20 cellular contexts compared by ENCODE assay signal in genomic region chr7:151129882-151130591, GRCh38. TPM values are rescaled to one million over a fixed set of nuclear protein-coding genes. Genes with fewer than 3 reads are reported as not detected.
DNase-seq lines count a peak whose midpoint lies in the region; ATAC-seq and TF ChIP-seq lines count a peak whose summit lies in the region.
"Had no signal": no experiment of that assay in that cellular context is flagged by ENCODE, and none has a peak within 500 bp of the region (broad histone marks: within the 10 kb centered on the region; RNA-seq: fewer than 3 reads in every experiment).

No MANE protein-coding gene starts in this region.

- ATAC-seq in Right ventricle myocardium inferior (no peak), heart right ventricle (no peak), omental fat pad (ENCODE audit: low FRiP score) (no peak), PC-3 (no peak)
- ATAC-seq: CD8-positive, alpha-beta T cell; K562 had no signal

- no peak overlapping the region for H3K4me2 ChIP-seq in PC-3 (ENCODE audit: low read length)

- CTCF ChIA-PET in PC-3 (lab: Charles Lee), result no interaction called here

- H3K9ac ChIP-seq in PC-3 (ENCODE audit: low read length), result no peak overlapping the region

- POLR2A ChIA-PET in PC-3 (lab: Charles Lee; ENCODE audit: unreplicated experiment), result no interaction called here

- H3K79me2 ChIP-seq in PC-3 (ENCODE audit: low read length), result no peaks in the 10 kb centered on the region

- no peak overlapping the region for H2AFZ ChIP-seq in PC-3 (ENCODE audit: low read length)

- TF ChIP-seq CTCF in heart right ventricle (IDR thresholded peaks at IDR 0.05) (no peak), omental fat pad (IDR thresholded peaks at IDR 0.05) (no peak), PC-3 (conservative IDR thresholded peaks at IDR 0.05; ENCODE audit: low read depth, low read length) (no peak)

- H3K27me3 ChIP-seq in heart right ventricle (no peaks in the 10 kb centered on the region), PC-3 (ENCODE audit: low read length) (no peaks in the 10 kb centered on the region)

- no peaks in the 10 kb centered on the region for H4K20me1 ChIP-seq in PC-3 (ENCODE audit: low read length)

- no peak overlapping the region for H3K4me3 ChIP-seq in heart right ventricle
- H3K4me3 ChIP-seq in PC-3 (ENCODE audit: low read length), result no peak overlapping the region
- H3K4me3 ChIP-seq: K562 had no signal

- no peak overlapping the region for H3K27ac ChIP-seq in heart right ventricle
- peak overlapping the region; percentile 83 for H3K27ac ChIP-seq in temporal lobe (ENCODE audit: low read depth, low read length)
- no peak overlapping the region for H3K27ac ChIP-seq in PC-3 (ENCODE audit: low read length)

- BruUV-seq in PC-3 (replicated peaks; lab: Mats Ljungman, UMichigan), result no TSS peak

- H3K9me2 ChIP-seq in PC-3 (replicated peaks; ENCODE audit: low read length), result no peaks in the 10 kb centered on the region

- 95 to 97% methylated on average over 10 of the region's 10 CpGs for WGBS in heart right ventricle, 2 donors

- intact Hi-C loops in Right ventricle myocardium inferior (cut with DNase I) (no loop called here), heart right ventricle (cut with DNase I) (loop anchor here in 6 of 10 donors (5.0 to 10.0 kb wide), 3 partner anchors 42 to 175 kb away; partner anchors contain the start of gene SMARCD3 (in 5 of the 6)), PC-3 (cut with micrococcal nuclease) (no loop called here)

- H3K36me3 ChIP-seq in heart right ventricle (peaks cover 0 to 74% (median 6%) of the 10 kb centered on the region in 9 donors), PC-3 (ENCODE audit: low read depth, low read length) (peaks cover 5% of the 10 kb centered on the region; the same call in 1 of the 2 replicates)

- H3K9me3 ChIP-seq in heart right ventricle (no peaks in the 10 kb centered on the region), PC-3 (ENCODE audit: low read length) (no peaks in the 10 kb centered on the region)

- H3F3A ChIP-seq in PC-3 (ENCODE audit: low read length, unreplicated experiment), result no peaks in the 10 kb centered on the region

- peaks cover 0 to 28% (median 13%) of the 10 kb centered on the region in 9 donors for H3K4me1 ChIP-seq in heart right ventricle
- H3K4me1 ChIP-seq in PC-3 (ENCODE audit: insufficient read depth, low read length), result no peaks in the 10 kb centered on the region

- DNase-seq in Right ventricle myocardium inferior (ENCODE audit: missing footprints), result peak; percentile 49
- no peak for DNase-seq in heart right ventricle
- DNase-seq in NAMALWA (ENCODE audit: low spot score), result peak; percentile 41
- DNase-seq in epidermal melanocyte (ENCODE audit: insufficient read length, low spot score), result peak; percentile 12
- DNase-seq in omental fat pad (ENCODE audit: low spot score), result no peak
- DNase-seq in D341Med (ENCODE audit: low spot score), result no peak
- DNase-seq in PC-3, result no peak
- DNase-seq: Calu3, DMS53, NCI-H1694 treated with DMSO at 0.1 percent for 48 hours, NCI-H2107, NCI-H510A, NCI-H748 treated with DMSO at 0.1 percent for 48 hours, SIG-M5 had no signal

RNA-seq across cellular contexts. Expression of gene GBX1, which starts 37.5 kb away (rescaled TPM):
- 2.4 TPM for total RNA-seq in Right ventricle myocardium inferior
- total RNA-seq in heart right ventricle, result 1 to 10 TPM in 2 of 10 donors, under 1 TPM in 5, not detected in 3; 0.30 to 2.0 (median 0.93) TPM
- polyA plus RNA-seq in heart right ventricle, result 1 to 10 TPM in 1 of 2 donors, under 1 TPM in 1; 0.04 to 1.0 TPM
- total RNA-seq in temporal lobe, result not detected
- total RNA-seq in omental fat pad, result not detected
- not detected in 2 replicates for total RNA-seq in PC-3 (2014; rRNA removed)
- total RNA-seq: Calu3; CD8-positive, alpha-beta T cell; H1; K562; OCI-LY7 had no signal
- polyA plus RNA-seq: BJ, H1, K562 had no signal

RNA-seq across cellular contexts. Expression of gene AGAP3, which starts 43.8 kb away (rescaled TPM):
- total RNA-seq in Right ventricle myocardium inferior (57.4 TPM), heart right ventricle (10 to 100 TPM; 40.5 to 93.4 (median 50.3) TPM), temporal lobe (65.9 TPM), omental fat pad (10 to 100 TPM; 34.6 to 53.0 (median 47.9) TPM), PC-3 (2014; rRNA removed) (53.5 and 88.2 TPM in 2 replicates)
- polyA plus RNA-seq in heart right ventricle, result 10 to 100 TPM; 40.2 to 67.5 TPM

RNA-seq across cellular contexts. Expression of gene TMUB1, which starts 46.7 kb away (rescaled TPM):
- total RNA-seq in Right ventricle myocardium inferior (35.5 TPM), heart right ventricle (10 to 100 TPM; 18.5 to 40.3 (median 23.4) TPM), temporal lobe (5.9 TPM), omental fat pad (10 to 100 TPM; 23.5 to 38.5 (median 26.9) TPM), PC-3 (2014; rRNA removed) (52.1 and 71.6 TPM in 2 replicates)
- polyA plus RNA-seq in heart right ventricle, result 10 to 100 TPM; 79.4 to 88.2 TPM

RNA-seq across cellular contexts. Expression of gene FASTK, which starts 49.4 kb away (rescaled TPM):
- total RNA-seq in Right ventricle myocardium inferior (79.2 TPM), heart right ventricle (100 to 1,000 TPM in 1 of 10 donors, 10 to 100 TPM in 9; 65.0 to 107 (median 75.6) TPM), temporal lobe (24.6 TPM), omental fat pad (10 to 100 TPM; 44.0 to 67.6 (median 51.6) TPM), PC-3 (2014; rRNA removed) (163 and 211 TPM in 2 replicates)
- polyA plus RNA-seq in heart right ventricle, result 100 to 1,000 TPM in 1 of 2 donors, 10 to 100 TPM in 1; 82.7 to 246 TPM

RNA-seq across cellular contexts. Expression of gene ASB10, which starts 57.0 kb away (rescaled TPM):
- total RNA-seq in Right ventricle myocardium inferior (41.4 TPM), heart right ventricle (10 to 100 TPM; 17.5 to 44.6 (median 29.1) TPM), temporal lobe (not detected), omental fat pad (not detected), PC-3 (2014; rRNA removed) (not detected in 2 replicates)
- polyA plus RNA-seq in heart right ventricle, result 10 to 100 TPM in 1 of 2 donors, 1 to 10 TPM in 1; 7.2 to 63.4 TPM
- total RNA-seq: Calu3; CD8-positive, alpha-beta T cell; H1; K562; OCI-LY7 had no signal
- polyA plus RNA-seq: BJ, H1, K562 had no signal

Comparison
In these comparisons a context has a peak if more than half of its experiments do, and no peak if none do; other contexts are left out.
1. DNase-seq: peak in Right ventricle myocardium inferior (single experiment), NAMALWA (single experiment) and epidermal melanocyte (single experiment); none in heart right ventricle (0 of 2), omental fat pad (single experiment), D341Med (single experiment) and PC-3 (single experiment).
2. intact Hi-C loops: an anchor here in heart right ventricle (5.0 to 10.0 kb wide); none called in Right ventricle myocardium inferior and PC-3.